24 cellular contexts compared by ENCODE assay signal in genomic region chr18:70620837-70621612, GRCh38.
DNase-seq lines count a peak whose midpoint lies in the region; ATAC-seq lines count a peak whose summit lies in the region.
"Had no signal": no experiment of that assay in that cellular context is flagged by ENCODE, and none has a peak within 500 bp of the region (broad histone marks: within the 10 kb centered on the region; RNA-seq: fewer than 3 reads in every experiment).

No MANE protein-coding gene starts in this region.

- H3K9me3 ChIP-seq in CD4-positive, alpha-beta memory T cell (ENCODE audit: control insufficient read depth in 1 of 2, low read length in 2 of 2), result no peaks in the 10 kb centered on the region
- H3K9me3 ChIP-seq: SK-N-SH had no signal

- H3K36me3 ChIP-seq in CD4-positive, alpha-beta memory T cell (ENCODE audit: insufficient read depth, low read length), result no peaks in the 10 kb centered on the region
- H3K36me3 ChIP-seq: heart right ventricle, spleen had no signal

- DNase-seq in activated CD4-positive, alpha-beta memory T cell treated with anti-CD3 and anti-CD28 coated beads, Interleukin-2, amount 10 ng/mL, durations not matched to agents 7 days and 5 days, result no peak
- DNase-seq in activated CD4-positive, alpha-beta memory T cell treated with anti-CD3 and anti-CD28 coated beads for 36 hours, result no peak
- no peak for DNase-seq in CD4-positive, alpha-beta memory T cell
- DNase-seq in T-cell (no peak), Right ventricle myocardium inferior (ENCODE audit: missing footprints) (no peak), cerebellum (ENCODE audit: low spot score) (no peak), SKM-1 treated with dmso at 0.1 percent for 144 hours (lab: John Stamatoyannopoulos, UW; ENCODE audit: unreplicated experiment) (no peak)
- peak in 4 of 10 donors; percentile 4 to 41 (median 36) for DNase-seq in naive thymus-derived CD8-positive, alpha-beta T cell
- DNase-seq: foreskin fibroblast; H7; heart right ventricle; IMR-90; mesenchymal stem cell; MM.1S; NCI-H1436 treated with DMSO at 0.1 percent for 48 hours; NCI-H2171 treated with DMSO at 0.1 percent for 48 hours; NCI-H524 treated with DMSO at 0.1 percent for 48 hours; SK-N-SH; spleen; stimulated activated CD4-positive, alpha-beta T cell treated with anti-CD3 and anti-CD28 coated beads, Interleukin-4, amount 100 ng/mL, for 1 hour; trophoblast cell had no signal

- H3K36me3 Mint-ChIP-seq in activated CD4-positive, alpha-beta memory T cell treated with anti-CD3 and anti-CD28 coated beads, Interleukin-2, amount 10 ng/mL, durations not matched to agents 7 days and 5 days (ENCODE audit: low read depth), result no peaks in the 10 kb centered on the region
- no peaks in the 10 kb centered on the region for H3K36me3 Mint-ChIP-seq in activated CD4-positive, alpha-beta memory T cell treated with anti-CD3 and anti-CD28 coated beads for 36 hours
- H3K36me3 Mint-ChIP-seq in CD4-positive, alpha-beta memory T cell, result no peaks in the 10 kb centered on the region
- peaks cover 9% of the 10 kb centered on the region for H3K36me3 Mint-ChIP-seq in T-cell
- H3K36me3 Mint-ChIP-seq in naive thymus-derived CD8-positive, alpha-beta T cell, result peaks cover 3 to 21% (median 9%) of the 10 kb centered on the region in 3 donors

- POLR2A ChIA-PET in activated CD4-positive, alpha-beta memory T cell treated with anti-CD3 and anti-CD28 coated beads, Interleukin-2, amount 10 ng/mL, durations not matched to agents 7 days and 5 days (lab: Charles Lee), result no interaction called here
- POLR2A ChIA-PET in activated CD4-positive, alpha-beta memory T cell treated with anti-CD3 and anti-CD28 coated beads for 36 hours (lab: Charles Lee), result no interaction called here
- POLR2A ChIA-PET in CD4-positive, alpha-beta memory T cell (lab: Charles Lee; ENCODE audit: partially characterized antibody), result interaction anchor here (0.9 to 4.5 kb wide), 12 partner anchors 14 to 161 kb away, joined by 3 to 45 read pairs (median 7); no protein-coding TSS in a partner anchor
- POLR2A ChIA-PET in T-cell (lab: Charles Lee), result interaction anchor here in 1 of 2 donors (0.8 kb wide), 1 partner anchor 19 kb away, joined by 3 read pairs; no protein-coding TSS in a partner anchor
- POLR2A ChIA-PET in naive thymus-derived CD8-positive, alpha-beta T cell (lab: Charles Lee), result interaction anchor here (0.7 to 6.6 kb wide), 16 partner anchors 15 to 161 kb away, joined by 3 to 87 read pairs (median 7); no protein-coding TSS in a partner anchor

- H3K27me3 Mint-ChIP-seq in activated CD4-positive, alpha-beta memory T cell treated with anti-CD3 and anti-CD28 coated beads, Interleukin-2, amount 10 ng/mL, durations not matched to agents 7 days and 5 days, result no peaks in the 10 kb centered on the region
- no peaks in the 10 kb centered on the region for H3K27me3 Mint-ChIP-seq in activated CD4-positive, alpha-beta memory T cell treated with anti-CD3 and anti-CD28 coated beads for 36 hours
- peaks cover 0 to 1% of the 10 kb centered on the region in 2 donors for H3K27me3 Mint-ChIP-seq in CD4-positive, alpha-beta memory T cell
- H3K27me3 Mint-ChIP-seq in T-cell, result no peaks in the 10 kb centered on the region
- no peaks in the 10 kb centered on the region for H3K27me3 Mint-ChIP-seq in naive thymus-derived CD8-positive, alpha-beta T cell

- CTCF ChIA-PET in activated CD4-positive, alpha-beta memory T cell treated with anti-CD3 and anti-CD28 coated beads, Interleukin-2, amount 10 ng/mL, durations not matched to agents 7 days and 5 days (lab: Charles Lee), result no interaction called here
- CTCF ChIA-PET in activated CD4-positive, alpha-beta memory T cell treated with anti-CD3 and anti-CD28 coated beads for 36 hours (lab: Charles Lee), result no interaction called here
- CTCF ChIA-PET in CD4-positive, alpha-beta memory T cell (lab: Charles Lee; ENCODE audit: partially characterized antibody), result interaction anchor here (0.8 to 4.2 kb wide), 8 partner anchors 11 to 161 kb away, joined by 3 to 22 read pairs (median 6); no protein-coding TSS in a partner anchor
- CTCF ChIA-PET in T-cell (lab: Charles Lee), result interaction anchor here (1.0 to 1.5 kb wide), 2 partner anchors 22 to 37 kb away, joined by 3 to 4 read pairs; no protein-coding TSS in a partner anchor

- no peaks in the 10 kb centered on the region for H3K9me3 Mint-ChIP-seq in activated CD4-positive, alpha-beta memory T cell treated with anti-CD3 and anti-CD28 coated beads, Interleukin-2, amount 10 ng/mL, durations not matched to agents 7 days and 5 days
- no peaks in the 10 kb centered on the region for H3K9me3 Mint-ChIP-seq in activated CD4-positive, alpha-beta memory T cell treated with anti-CD3 and anti-CD28 coated beads for 36 hours
- peaks cover 3 to 9% (median 4%) of the 10 kb centered on the region in 8 donors for H3K9me3 Mint-ChIP-seq in CD4-positive, alpha-beta memory T cell
- H3K9me3 Mint-ChIP-seq in T-cell, result peaks cover 0 to 11% (median 0%) of the 10 kb centered on the region in 3 donors
- H3K9me3 Mint-ChIP-seq in naive thymus-derived CD8-positive, alpha-beta T cell, result peaks cover 0 to 34% (median 10%) of the 10 kb centered on the region in 9 donors

- intact Hi-C loops in activated CD4-positive, alpha-beta memory T cell treated with anti-CD3 and anti-CD28 coated beads for 36 hours (cut with micrococcal nuclease), result loop anchor here (5.0 kb wide), 1 partner anchor 41 kb away; no protein-coding TSS in a partner anchor
- intact Hi-C loops in CD4-positive, alpha-beta memory T cell (cut with micrococcal nuclease), result loop anchor here (1.0 kb wide), 1 partner anchor 38 kb away; no protein-coding TSS in a partner anchor
- intact Hi-C loops in Right ventricle myocardium inferior (cut with DNase I), result no loop called here

- H3K4me3 ChIP-seq in CD4-positive, alpha-beta memory T cell (ENCODE audit: low read length in 2 of 2), result no peak overlapping the region
- H3K4me3 ChIP-seq: heart right ventricle, spleen had no signal

- peaks cover 51% of the 10 kb centered on the region for H3K4me1 ChIP-seq in CD4-positive, alpha-beta memory T cell (ENCODE audit: insufficient read depth, low read length)
- H3K4me1 ChIP-seq: heart right ventricle had no signal

- peaks cover 16% of the 10 kb centered on the region for H3K4me1 Mint-ChIP-seq in activated CD4-positive, alpha-beta memory T cell treated with anti-CD3 and anti-CD28 coated beads, Interleukin-2, amount 10 ng/mL, durations not matched to agents 7 days and 5 days
- H3K4me1 Mint-ChIP-seq in activated CD4-positive, alpha-beta memory T cell treated with anti-CD3 and anti-CD28 coated beads for 36 hours (ENCODE audit: low read depth), result peaks cover 33% of the 10 kb centered on the region
- H3K4me1 Mint-ChIP-seq in CD4-positive, alpha-beta memory T cell, result peaks cover 25 to 47% (median 35%) of the 10 kb centered on the region in 4 donors
- H3K4me1 Mint-ChIP-seq in T-cell, result peaks cover 63 to 73% (median 69%) of the 10 kb centered on the region in 3 donors
- H3K4me1 Mint-ChIP-seq in naive thymus-derived CD8-positive, alpha-beta T cell, result peaks cover 40 to 86% (median 81%) of the 10 kb centered on the region in 4 donors

- ATAC-seq in T-cell (replicated peaks in 1 of 4), result peak; percentile 10 to 43 (median 33)
- ATAC-seq in naive thymus-derived CD8-positive, alpha-beta T cell, result peak; percentile 43 to 56
- ATAC-seq in Right ventricle myocardium inferior, result no peak
- ATAC-seq: heart right ventricle had no signal

- peak overlapping the region; percentile 41 for H3K27ac ChIP-seq in CD4-positive, alpha-beta memory T cell (ENCODE audit: low read depth, low read length)
- H3K27ac ChIP-seq: C4-2B, heart right ventricle, HL-60, RWPE1 had no signal

- H3K27me3 ChIP-seq in CD4-positive, alpha-beta memory T cell (ENCODE audit: insufficient read depth, low read length), result no peaks in the 10 kb centered on the region
- H3K27me3 ChIP-seq: heart right ventricle, spleen had no signal

- peak overlapping the region; percentile 12 for H3K27ac Mint-ChIP-seq in activated CD4-positive, alpha-beta memory T cell treated with anti-CD3 and anti-CD28 coated beads, Interleukin-2, amount 10 ng/mL, durations not matched to agents 7 days and 5 days
- no peak overlapping the region for H3K27ac Mint-ChIP-seq in activated CD4-positive, alpha-beta memory T cell treated with anti-CD3 and anti-CD28 coated beads for 36 hours
- H3K27ac Mint-ChIP-seq in CD4-positive, alpha-beta memory T cell, result peak overlapping the region; percentile 77 to 97 (median 95)
- peak overlapping the region; percentile 100 for H3K27ac Mint-ChIP-seq in T-cell
- peak overlapping the region; percentile 95 to 100 (median 100) for H3K27ac Mint-ChIP-seq in naive thymus-derived CD8-positive, alpha-beta T cell

- no peak overlapping the region for H3K4me3 Mint-ChIP-seq in activated CD4-positive, alpha-beta memory T cell treated with anti-CD3 and anti-CD28 coated beads, Interleukin-2, amount 10 ng/mL, durations not matched to agents 7 days and 5 days
- no peak overlapping the region for H3K4me3 Mint-ChIP-seq in activated CD4-positive, alpha-beta memory T cell treated with anti-CD3 and anti-CD28 coated beads for 36 hours
- peak overlapping the region in 7 of 8 donors; percentile 57 to 93 (median 87) for H3K4me3 Mint-ChIP-seq in CD4-positive, alpha-beta memory T cell
- peak overlapping the region in 2 of 3 donors; percentile 80 to 89 for H3K4me3 Mint-ChIP-seq in T-cell
- peak overlapping the region; percentile 57 to 97 (median 90) for H3K4me3 Mint-ChIP-seq in naive thymus-derived CD8-positive, alpha-beta T cell

Comparison
In these comparisons a context has a peak if more than half of its experiments do, and no peak if none do; other contexts are left out.
1. H3K4me3 Mint-ChIP-seq: peak in CD4-positive, alpha-beta memory T cell (7 of 8), T-cell (2 of 3) and naive thymus-derived CD8-positive, alpha-beta T cell (10 of 10); none in activated CD4-positive, alpha-beta memory T cell treated with anti-CD3 and anti-CD28 coated beads, Interleukin-2, amount 10 ng/mL, durations not matched to agents 7 days and 5 days (single experiment) and activated CD4-positive, alpha-beta memory T cell treated with anti-CD3 and anti-CD28 coated beads for 36 hours (single experiment).
2. CTCF ChIA-PET loops: an anchor here in CD4-positive, alpha-beta memory T cell (0.8 to 4.2 kb wide) and T-cell (1.0 to 1.5 kb wide); none called in activated CD4-positive, alpha-beta memory T cell treated with anti-CD3 and anti-CD28 coated beads, Interleukin-2, amount 10 ng/mL, durations not matched to agents 7 days and 5 days and activated CD4-positive, alpha-beta memory T cell treated with anti-CD3 and anti-CD28 coated beads for 36 hours.
3. POLR2A ChIA-PET loops: an anchor here in CD4-positive, alpha-beta memory T cell (0.9 to 4.5 kb wide) and naive thymus-derived CD8-positive, alpha-beta T cell (0.7 to 6.6 kb wide); none called in activated CD4-positive, alpha-beta memory T cell treated with anti-CD3 and anti-CD28 coated beads, Interleukin-2, amount 10 ng/mL, durations not matched to agents 7 days and 5 days and activated CD4-positive, alpha-beta memory T cell treated with anti-CD3 and anti-CD28 coated beads for 36 hours.